Comparison of ENCODE assay signal across 1 cellular context in genomic region chr10:4828005-4828404, GRCh38.
TF ChIP-seq lines count a peak whose summit lies in the region.

No MANE protein-coding gene starts in this region.

TF ChIP-seq in K562, 482 proteins besides CTCF, POLR2A, EP300 and RAD21 (continued from another document):
- no peak for TF ChIP-seq PHF21A (IDR thresholded peaks at IDR 0.05; ENCODE audit: borderline replicate concordance, low read depth)
- no peak for TF ChIP-seq DDX20 (tag; IDR thresholded peaks at IDR 0.05; ENCODE audit: low read depth)
- TF ChIP-seq ZBTB5 (IDR thresholded peaks at IDR 0.05): no peak
- no peak for TF ChIP-seq DACH1 (IDR thresholded peaks at IDR 0.05; ENCODE audit: partially characterized antibody)
- no peak for TF ChIP-seq HDAC6 (IDR thresholded peaks at IDR 0.05; ENCODE audit: low read depth, low read length)
- TF ChIP-seq ZNF780A (CRISPR knock-in tag; IDR thresholded peaks at IDR 0.05): no peak
- no peak for TF ChIP-seq E2F1 (CRISPR knock-in tag; IDR thresholded peaks at IDR 0.05)
- TF ChIP-seq ZNF408 (CRISPR knock-in tag; IDR thresholded peaks at IDR 0.05; ENCODE audit: low read depth): no peak
- peak; percentile 76 for TF ChIP-seq CTBP1 (IDR thresholded peaks at IDR 0.05; ENCODE audit: borderline replicate concordance)
- no peak for TF ChIP-seq TFE3 (CRISPR knock-in tag; IDR thresholded peaks at IDR 0.05)
- no peak for TF ChIP-seq TCF15 (CRISPR knock-in tag; IDR thresholded peaks at IDR 0.05)
- TF ChIP-seq TBL1XR1 (IDR thresholded peaks at IDR 0.05; ENCODE audit: low read length in 2 of 2): peak in 1 of 2 experiments; percentile 21; a peak in 1 of 4 replicates
- no peak for TF ChIP-seq BCLAF1 (IDR thresholded peaks at IDR 0.05; ENCODE audit: borderline replicate concordance in 1 of 2, control insufficient read depth in 1 of 2, low read depth in 2 of 2, low read length in 1 of 2)
- no peak for TF ChIP-seq ATF6 (CRISPR knock-in tag; IDR thresholded peaks at IDR 0.05)
- TF ChIP-seq POLR3G (IDR thresholded peaks at IDR 0.05; ENCODE audit: extremely low read depth, insufficient read length, insufficient replicate concordance): no peak
- no peak for TF ChIP-seq RFX5 (IDR thresholded peaks at IDR 0.05; ENCODE audit: low read depth, low read length)
- TF ChIP-seq RCOR1 (IDR thresholded peaks at IDR 0.05; ENCODE audit: borderline replicate concordance in 1 of 2, low read depth in 2 of 2, low read length in 2 of 2): peak in 1 of 2 experiments; percentile 32; a peak in 1 of 4 replicates
- no peak for TF ChIP-seq ZNF764 (CRISPR knock-in tag; IDR thresholded peaks at IDR 0.05; ENCODE audit: low read depth)
- TF ChIP-seq SIRT6 (IDR thresholded peaks at IDR 0.05; ENCODE audit: low read depth, low read length): no peak
- no peak for TF ChIP-seq ADNP (tag; IDR thresholded peaks at IDR 0.05)
- TF ChIP-seq ZNF12 (CRISPR knock-in tag; IDR thresholded peaks at IDR 0.05): no peak
- no peak for TF ChIP-seq ELK1 (CRISPR knock-in tag; IDR thresholded peaks at IDR 0.05)
- no peak for TF ChIP-seq SIN3B (IDR thresholded peaks at IDR 0.05; ENCODE audit: low read depth)
- no peak for TF ChIP-seq USF2 (CRISPR knock-in tag; IDR thresholded peaks at IDR 0.05)
- TF ChIP-seq TRIM28 (IDR thresholded peaks at IDR 0.05): no peak
- TF ChIP-seq FOXO4 (CRISPR knock-in tag; IDR thresholded peaks at IDR 0.05): no peak
- TF ChIP-seq FOS (IDR thresholded peaks at IDR 0.05; ENCODE audit: extremely low read depth, insufficient read length): no peak
- TF ChIP-seq SREBF1 (IDR thresholded peaks at IDR 0.05; ENCODE audit: borderline replicate concordance, low read depth, low read length): no peak
- TF ChIP-seq ZNF507 (tag; conservative IDR thresholded peaks at IDR 0.05): no peak
- TF ChIP-seq ZNF280A (IDR thresholded peaks at IDR 0.05; ENCODE audit: low read depth, partially characterized antibody): no peak
- no peak for TF ChIP-seq NCOA1 (IDR thresholded peaks at IDR 0.05; ENCODE audit: low read depth)
- no peak for TF ChIP-seq PML (IDR thresholded peaks at IDR 0.05; ENCODE audit: low read length)
- TF ChIP-seq ZNF830 (CRISPR knock-in tag; IDR thresholded peaks at IDR 0.05): no peak
- no peak for TF ChIP-seq MED1 (CRISPR knock-in tag; IDR thresholded peaks at IDR 0.05; ENCODE audit: borderline replicate concordance)
- TF ChIP-seq ZNF3 (CRISPR knock-in tag; IDR thresholded peaks at IDR 0.05): no peak
- no peak for TF ChIP-seq ZNF75A (CRISPR knock-in tag; IDR thresholded peaks at IDR 0.05)
- TF ChIP-seq ZNF398 (CRISPR knock-in tag; IDR thresholded peaks at IDR 0.05): no peak
